Comparison of ENCODE assay signal across 8 cellular contexts in the genomic region with DNA sequence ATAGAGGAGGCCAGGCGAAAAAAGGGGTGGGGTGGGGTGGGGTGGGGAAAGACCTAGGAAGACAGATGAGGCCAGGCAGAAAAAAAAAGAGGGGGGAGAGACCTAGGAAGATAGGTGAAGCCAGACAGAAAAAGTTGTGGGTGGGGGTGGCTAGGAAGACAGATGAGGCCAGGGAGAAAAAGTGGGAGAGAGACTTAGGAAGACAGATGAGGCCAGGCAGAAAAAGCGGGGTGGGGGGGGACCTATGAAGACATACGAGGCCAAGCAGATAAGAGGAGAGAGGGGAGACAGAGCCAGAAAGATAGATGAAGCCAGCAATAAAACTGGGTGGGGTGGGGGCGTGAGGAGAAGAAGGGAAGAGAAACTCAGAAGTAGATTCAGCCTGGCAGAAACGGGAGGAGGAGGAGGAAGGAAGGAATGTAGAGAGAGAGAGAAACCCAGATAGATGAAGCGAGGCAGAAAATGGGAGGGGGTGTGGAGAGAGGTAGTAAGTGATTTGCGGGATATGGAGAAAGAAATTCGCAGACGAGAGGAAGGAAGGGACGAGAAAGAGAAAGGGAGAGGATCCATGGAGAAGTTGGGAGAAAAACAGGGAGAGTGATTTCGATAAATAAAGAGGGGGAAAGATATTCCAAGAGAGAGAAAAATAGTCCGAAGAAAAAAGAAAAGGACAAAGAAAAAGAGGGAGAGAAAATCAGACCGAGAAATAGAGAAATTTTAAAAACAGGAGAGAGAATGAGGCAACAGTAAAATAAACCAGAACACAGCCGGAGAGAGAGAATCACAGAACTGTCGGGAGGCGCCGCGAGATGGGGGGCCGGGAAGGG. TPM values are rescaled to one million over a fixed set of nuclear protein-coding genes. Genes with fewer than 3 reads are reported as not detected.
DNase-seq lines count a peak whose midpoint lies in the region; ATAC-seq and TF ChIP-seq lines count a peak whose summit lies in the region.

No MANE protein-coding gene starts in this region.

- DNase-seq in memory B cell (ENCODE audit: low spot score in 2 of 2) (no peak), OCI-M2 (lab: John Stamatoyannopoulos, UW; ENCODE audit: unreplicated experiment) (no peak), NCI-H1048 (lab: John Stamatoyannopoulos, UW) (no peak)
- DNase-seq in effector CD8-positive, alpha-beta T cell (lab: John Stamatoyannopoulos, UW): no peak

- no peaks in the 10 kb centered on the region for H3K4me1 ChIP-seq in ACC112 (ENCODE audit: control insufficient read depth, insufficient read depth, low read length, unreplicated experiment)
- H3K4me1 ChIP-seq in HUES6 (ENCODE audit: control insufficient read depth, insufficient read depth, low read length): peaks cover 7% of the 10 kb centered on the region

- H3K4me3 ChIP-seq in ACC112 (ENCODE audit: low read depth, low read length) (peak overlapping the region; percentile 83), HUES6 (ENCODE audit: low read depth, low read length) (peak overlapping the region; percentile 53)

- TF ChIP-seq CTCF in brain (conservative IDR thresholded peaks at IDR 0.05): no peak

- H3K9me3 Mint-ChIP-seq in brain: peaks cover 0 to 11% (median 3%) of the 10 kb centered on the region in 5 experiments
- peaks cover 24% of the 10 kb centered on the region for H3K9me3 Mint-ChIP-seq in memory B cell

- H3K9ac ChIP-seq in HUES6 (ENCODE audit: low read length): peak overlapping the region; percentile 37

- H3K27me3 ChIP-seq in ACC112 (ENCODE audit: insufficient read depth, low read length) (no peaks in the 10 kb centered on the region), HUES6 (ENCODE audit: control insufficient read depth, insufficient read depth, low read length) (peaks cover 19% of the 10 kb centered on the region)

- H3K4me3 Mint-ChIP-seq in brain: peak overlapping the region; percentile 85 to 91 (median 88)
- peak overlapping the region; percentile 50 for H3K4me3 Mint-ChIP-seq in memory B cell

- H3K9me3 ChIP-seq in HUES6 (ENCODE audit: control insufficient read depth, insufficient read depth, low read depth, low read length): no peaks in the 10 kb centered on the region

- H3K4me1 Mint-ChIP-seq in brain: peaks cover 36% of the 10 kb centered on the region
- H3K4me1 Mint-ChIP-seq in memory B cell: peaks cover 13% of the 10 kb centered on the region

- peaks cover 10% of the 10 kb centered on the region for H3K36me3 Mint-ChIP-seq in brain
- H3K36me3 Mint-ChIP-seq in memory B cell: peaks cover 17% of the 10 kb centered on the region

- peak overlapping the region; percentile 63 to 76 (median 69) for H3K27ac Mint-ChIP-seq in brain
- H3K27ac Mint-ChIP-seq in memory B cell: peak overlapping the region; percentile 1

- H3K27me3 Mint-ChIP-seq in brain (peaks cover 23% of the 10 kb centered on the region), memory B cell (peaks cover 36% of the 10 kb centered on the region)

- H3K27ac ChIP-seq in ACC112 (ENCODE audit: low read depth, low read length): peak overlapping the region; percentile 76
- no peak overlapping the region for H3K27ac ChIP-seq in HUES6 (ENCODE audit: low read depth, low read length)

- ATAC-seq in memory B cell (ENCODE audit: low read depth) (no peak), HG03442 (IDR thresholded peaks at IDR 0.05; ENCODE audit: unreplicated experiment) (no peak)

- H3K36me3 ChIP-seq in ACC112 (ENCODE audit: insufficient read depth, low read length) (no peaks in the 10 kb centered on the region), HUES6 (ENCODE audit: control insufficient read depth, insufficient read depth, low read length) (no peaks in the 10 kb centered on the region)

- H2AFZ ChIP-seq in ACC112 (ENCODE audit: low read length, unreplicated experiment): no peak overlapping the region

- peaks cover 9% of the 10 kb centered on the region for H3K79me2 ChIP-seq in ACC112 (ENCODE audit: control insufficient read depth, insufficient read depth, low read length, unreplicated experiment)

RNA-seq across cellular contexts. Expression of gene CACNG6, which starts 12.2 kb away (rescaled TPM):
- not detected for polyA plus RNA-seq in brain (ENCODE audit: insufficient read depth, low read depth, low replicate concordance)

RNA-seq across cellular contexts. Expression of gene CACNG8, which starts 16.5 kb away (rescaled TPM):
- 4.3 TPM for polyA plus RNA-seq in brain (ENCODE audit: insufficient read depth, low read depth, low replicate concordance)
